In genomic region chr15:74099963-74100733, GRCh38 we compare ENCODE assay signal across 8 cellular contexts. TPM values are rescaled to one million over a fixed set of nuclear protein-coding genes. Genes with fewer than 3 reads are reported as not detected.
A peak's percentile ranks its signal among the peaks of the same experiment; 100 is the strongest.
DNase-seq lines count a peak whose midpoint lies in the region; ATAC-seq and TF ChIP-seq lines count a peak whose summit lies in the region.
"Not testable (repeated sequence)": the region's sequence is repeated elsewhere in the genome, so short reads cannot be mapped to it uniquely, and the experiment has no call there.

No MANE protein-coding gene starts in this region.

- H3K9me3 Mint-ChIP-seq in WTC11; natural killer cell treated with Interleukin-12 subunit alpha and Interleukin-12 subunit beta and Interleukin-15 and Interleukin-18, amount 100 ng/mL, for 72 hours: not testable (repeated sequence)

- H3K27ac Mint-ChIP-seq in WTC11 = peak overlapping the region; percentile 97
- peak overlapping the region; percentile 74 to 95 for H3K27ac Mint-ChIP-seq in natural killer cell treated with Interleukin-12 subunit alpha and Interleukin-12 subunit beta and Interleukin-15 and Interleukin-18, amount 100 ng/mL, for 72 hours

- not testable (repeated sequence) for H3K27me3 Mint-ChIP-seq in WTC11 (ENCODE audit: low read depth); natural killer cell treated with Interleukin-12 subunit alpha and Interleukin-12 subunit beta and Interleukin-15 and Interleukin-18, amount 100 ng/mL, for 72 hours

- POLR2A ChIA-PET in WTC11 (lab: Charles Lee) = not testable (repeated sequence)

- not testable (repeated sequence) for TF ChIP-seq CTCF in GM20000 (IDR thresholded peaks at IDR 0.05; ENCODE audit: extremely low read depth, missing control alignments); WTC11 (IDR thresholded peaks at IDR 0.05); astrocyte of the spinal cord (IDR thresholded peaks at IDR 0.05; ENCODE audit: low read depth, low read length)

- peak overlapping the region; percentile 35 for H3K4me3 ChIP-seq in astrocyte of the spinal cord (ENCODE audit: low read depth, low read length)

- not testable (repeated sequence) for H3K4me1 Mint-ChIP-seq in WTC11; natural killer cell treated with Interleukin-12 subunit alpha and Interleukin-12 subunit beta and Interleukin-15 and Interleukin-18, amount 100 ng/mL, for 72 hours (ENCODE audit: low read depth in 2 of 2)

- H3K36me3 Mint-ChIP-seq in WTC11; natural killer cell treated with Interleukin-12 subunit alpha and Interleukin-12 subunit beta and Interleukin-15 and Interleukin-18, amount 100 ng/mL, for 72 hours: not testable (repeated sequence)

- intact Hi-C loops in Right ventricle myocardium superior (cut with DNase I) = not testable (repeated sequence)

- H3K4me3 Mint-ChIP-seq in WTC11 = peak overlapping the region; percentile 74
- peak overlapping the region; percentile 78 for H3K4me3 Mint-ChIP-seq in natural killer cell treated with Interleukin-12 subunit alpha and Interleukin-12 subunit beta and Interleukin-15 and Interleukin-18, amount 100 ng/mL, for 72 hours

- in situ Hi-C loops in astrocyte of the spinal cord (cut with HindIII; ENCODE audit: low sequenced_read_pairs) = not testable (repeated sequence)

- DNase-seq in CD1c-positive myeloid dendritic cell (ENCODE audit: extremely low spot score) (peak; percentile 77), GM20000 (ENCODE audit: low spot score) (peak; percentile 74), WTC11 (ENCODE audit: low spot score) (peak; percentile 94), astrocyte of the spinal cord (ENCODE audit: low read depth, low spot score) (peak; percentile 89), Right ventricle myocardium superior (peak; percentile 95)
- DNase-seq in natural killer cell treated with Interleukin-12 subunit alpha and Interleukin-12 subunit beta and Interleukin-15 and Interleukin-18, amount 100 ng/mL, for 72 hours (ENCODE audit: low spot score) = peak; percentile 87
- peak; percentile 41 for DNase-seq in stimulated activated CD8-positive, alpha-beta memory T cell treated with anti-CD3 and anti-CD28 coated beads, Interleukin-12 subunit alpha, Interleukin-12 subunit beta, amount 100 ng/mL, for 4 hours (ENCODE audit: low read depth)

- ATAC-seq in HG03571 (IDR thresholded peaks at IDR 0.05; ENCODE audit: unreplicated experiment) (peak; percentile 83), WTC11 (peak; percentile 90), Right ventricle myocardium superior (ENCODE audit: poor library complexity) (peak; percentile 99)
- peak; percentile 84 to 85 for ATAC-seq in natural killer cell treated with Interleukin-12 subunit alpha and Interleukin-12 subunit beta and Interleukin-15 and Interleukin-18, amount 100 ng/mL, for 72 hours

- CTCF ChIA-PET in WTC11 (lab: Charles Lee) = not testable (repeated sequence)

TF ChIP-seq in WTC11, 78 proteins besides CTCF, POLR2A, EP300 and RAD21 (continues in another document):
- peak; percentile 91 for TF ChIP-seq E2F5 (CRISPR knock-in tag; IDR thresholded peaks at IDR 0.05)
- 0 out of 2 replicates have a peak, but pooled peaks have one; percentile 32 for TF ChIP-seq CREM (CRISPR knock-in tag; IDR thresholded peaks at IDR 0.05)
- peak; percentile 37; the same call in 1 of the 2 replicates for TF ChIP-seq TEAD4 (CRISPR knock-in tag; IDR thresholded peaks at IDR 0.05)
- peak; percentile 95 for TF ChIP-seq USF1 (CRISPR knock-in tag; IDR thresholded peaks at IDR 0.05)
- TF ChIP-seq ZNF317 (CRISPR knock-in tag; IDR thresholded peaks at IDR 0.05; ENCODE audit: borderline replicate concordance, low read depth) = 0 out of 2 replicates have a peak, but pooled peaks have one; percentile 11
- 0 out of 2 replicates have a peak, but pooled peaks have one; percentile 24 for TF ChIP-seq ZBTB21 (CRISPR knock-in tag; IDR thresholded peaks at IDR 0.05; ENCODE audit: borderline replicate concordance)
- peak; percentile 86 for TF ChIP-seq MAX (CRISPR knock-in tag; IDR thresholded peaks at IDR 0.05)
- TF ChIP-seq ARID4B (CRISPR knock-in tag; IDR thresholded peaks at IDR 0.05; ENCODE audit: borderline replicate concordance) = 0 out of 2 replicates have a peak, but pooled peaks have one; percentile 27
- TF ChIP-seq FOXP4 (CRISPR knock-in tag; IDR thresholded peaks at IDR 0.05) = 0 out of 2 replicates have a peak, but pooled peaks have one; percentile 45
- 0 out of 2 replicates have a peak, but pooled peaks have one; percentile 29 for TF ChIP-seq JUN (CRISPR knock-in tag; IDR thresholded peaks at IDR 0.05)
- TF ChIP-seq, protein P1, sequence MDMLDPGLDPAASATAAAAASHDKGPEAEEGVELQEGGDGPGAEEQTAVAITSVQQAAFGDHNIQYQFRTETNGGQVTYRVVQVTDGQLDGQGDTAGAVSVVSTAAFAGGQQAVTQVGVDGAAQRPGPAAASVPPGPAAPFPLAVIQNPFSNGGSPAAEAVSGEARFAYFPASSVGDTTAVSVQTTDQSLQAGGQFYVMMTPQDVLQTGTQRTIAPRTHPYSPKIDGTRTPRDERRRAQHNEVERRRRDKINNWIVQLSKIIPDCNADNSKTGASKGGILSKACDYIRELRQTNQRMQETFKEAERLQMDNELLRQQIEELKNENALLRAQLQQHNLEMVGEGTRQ (CRISPR knock-in tag; IDR thresholded peaks at IDR 0.05) = peak; percentile 93

RNA-seq across cellular contexts. Expression of gene GOLGA6A, which starts 17.8 kb away (rescaled TPM):
- total RNA-seq in WTC11 (2021) (3.1 to 6.0 TPM (median 5.7 TPM) in 3 replicates), Right ventricle myocardium superior (not detected)
- total RNA-seq in natural killer cell treated with Interleukin-12 subunit alpha and Interleukin-12 subunit beta and Interleukin-15 and Interleukin-18, amount 100 ng/mL, for 72 hours = not detected

RNA-seq across cellular contexts. Expression of gene ISLR2, which starts 30.2 kb away (rescaled TPM):
- 8.1 to 9.4 TPM (median 8.9 TPM) in 3 replicates for total RNA-seq in WTC11 (2021)
- 2.7 TPM for total RNA-seq in Right ventricle myocardium superior
- total RNA-seq in natural killer cell treated with Interleukin-12 subunit alpha and Interleukin-12 subunit beta and Interleukin-15 and Interleukin-18, amount 100 ng/mL, for 72 hours = not detected

Comparison
In these comparisons a context has a peak if more than half of its experiments do, and no peak if none do; other contexts are left out.
1. Peak in every context shown above with its lines: DNase-seq, ATAC-seq and H3K4me3 ChIP-seq.
2. DNase-seq: peak in every context shown above with its lines; median percentile 95 in Right ventricle myocardium superior; 94 in WTC11; 89 in astrocyte of the spinal cord; 87 in natural killer cell treated with Interleukin-12 subunit alpha and Interleukin-12 subunit beta and Interleukin-15 and Interleukin-18, amount 100 ng/mL, for 72 hours; 77 in CD1c-positive myeloid dendritic cell; 74 in GM20000; 41 in stimulated activated CD8-positive, alpha-beta memory T cell treated with anti-CD3 and anti-CD28 coated beads, Interleukin-12 subunit alpha, Interleukin-12 subunit beta, amount 100 ng/mL, for 4 hours.